10 cellular contexts compared by ENCODE assay signal in the genomic region with DNA sequence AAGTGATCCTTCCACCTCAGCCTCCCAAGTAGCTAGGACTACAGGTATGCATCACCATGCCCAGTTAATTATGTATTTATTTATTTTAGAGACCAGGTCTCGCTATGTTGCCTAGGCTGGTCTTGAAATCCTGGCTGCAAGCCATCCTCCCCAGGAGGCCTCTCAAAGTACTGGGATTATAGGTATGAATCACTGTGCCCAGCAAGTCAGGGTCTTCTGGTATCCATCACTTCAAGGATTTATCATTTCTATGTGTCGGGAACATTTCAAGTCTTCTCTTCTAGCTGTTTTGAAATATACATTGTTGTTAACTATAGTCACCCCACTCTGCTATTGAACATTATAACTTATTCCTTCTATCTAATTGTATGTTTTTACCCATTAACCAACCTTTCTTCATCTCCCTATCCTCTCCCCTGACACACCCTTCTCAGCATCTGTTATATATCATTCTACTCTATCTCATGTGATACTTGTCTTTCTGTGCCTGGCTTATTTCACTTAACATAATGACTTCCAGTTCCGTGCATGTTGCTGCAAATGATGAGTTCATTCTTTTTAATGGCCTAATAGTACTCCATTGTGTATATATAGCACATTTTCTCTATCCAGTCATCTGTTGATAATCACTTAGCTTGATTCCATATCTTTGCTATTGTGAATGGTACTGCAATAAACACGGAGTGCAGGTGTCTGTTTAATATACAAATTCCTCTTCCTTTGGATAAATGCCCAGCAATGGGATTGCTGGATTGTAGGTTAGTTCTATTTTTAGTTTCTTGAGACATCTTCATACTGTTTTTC. TPM values are rescaled to one million over a fixed set of nuclear protein-coding genes. Genes with fewer than 3 reads are reported as not detected.
A peak's percentile ranks its signal among the peaks of the same experiment; 100 is the strongest.
DNase-seq lines count a peak whose midpoint lies in the region; TF ChIP-seq lines count a peak whose summit lies in the region.
"Had no signal": no experiment of that assay in that cellular context is flagged by ENCODE, and none has a peak within 500 bp of the region (broad histone marks: within the 10 kb centered on the region; RNA-seq: fewer than 3 reads in every experiment).

No MANE protein-coding gene starts in this region.

- POLR2A ChIA-PET in A673 (lab: Charles Lee; ENCODE audit: low non-redundant PET) (no interaction called here), GM10248 (lab: Yijun Ruan, JAX) (no interaction called here)

- no peak overlapping the region for H3K27ac ChIP-seq in A673 (ENCODE audit: low read depth, low read length, poor library complexity, severe bottlenecking)
- no peak overlapping the region for H3K27ac ChIP-seq in left ventricle myocardium inferior (replicated peaks)
- H3K27ac ChIP-seq: BLaER1 treated with 17β-estradiol and CSF1 and Interleukin-3, amounts not matched to agents 10 nM and 100 nM had no signal

- peak; percentile 39 for DNase-seq in A673 (ENCODE audit: low spot score)
- peak; percentile 38 for DNase-seq in H4 (ENCODE audit: low spot score)
- DNase-seq in SK-N-DZ (ENCODE audit: low spot score), result peak; percentile 90
- DNase-seq in fibroblast of villous mesenchyme (ENCODE audit: low read depth), result peak; percentile 86
- DNase-seq in left ventricle myocardium inferior, result no peak
- DNase-seq in H7, result no peak
- no peak for DNase-seq in NCI-H1930 (lab: John Stamatoyannopoulos, UW)
- DNase-seq in GM10248 (ENCODE audit: extremely low spot score), result no peak
- DNase-seq: aorta had no signal

- H3K36me3 ChIP-seq in A673 (ENCODE audit: insufficient read depth, low read length, poor library complexity, severe bottlenecking) (no peaks in the 10 kb centered on the region), left ventricle myocardium inferior (no peaks in the 10 kb centered on the region), H7 (replicated peaks; ENCODE audit: control insufficient read depth, insufficient read depth, low read length) (no peaks in the 10 kb centered on the region)
- H3K36me3 ChIP-seq: BLaER1 treated with 17β-estradiol and CSF1 and Interleukin-3, amounts not matched to agents 10 nM and 100 nM had no signal

- H3K4me1 ChIP-seq in A673 (ENCODE audit: insufficient read depth, low read length, poor library complexity, severe bottlenecking), result no peaks in the 10 kb centered on the region
- no peaks in the 10 kb centered on the region for H3K4me1 ChIP-seq in left ventricle myocardium inferior
- H3K4me1 ChIP-seq: BLaER1 treated with 17β-estradiol and CSF1 and Interleukin-3, amounts not matched to agents 10 nM and 100 nM had no signal

- intact Hi-C loops in A673 (cut with micrococcal nuclease; ENCODE audit: unreplicated experiment), result loop anchor here (1.0 to 2.0 kb wide), 4 partner anchors 200 to 1057 kb away; partner anchors contain the start of gene ENC1
- intact Hi-C loops in left ventricle myocardium inferior (cut with micrococcal nuclease), result loop anchor here (2.0 to 5.0 kb wide), 2 partner anchors 201 to 1055 kb away; no protein-coding TSS in a partner anchor

- no peaks in the 10 kb centered on the region for H3K9me3 ChIP-seq in A673 (ENCODE audit: low read depth, low read length, poor library complexity, severe bottlenecking)
- no peaks in the 10 kb centered on the region for H3K9me3 ChIP-seq in left ventricle myocardium inferior (replicated peaks)
- H3K9me3 ChIP-seq: BLaER1 treated with 17β-estradiol and CSF1 and Interleukin-3, amounts not matched to agents 10 nM and 100 nM had no signal

- no peak for TF ChIP-seq CTCF in A673 (conservative IDR thresholded peaks at IDR 0.05; ENCODE audit: low read depth, low read length)
- no peak for TF ChIP-seq CTCF in fibroblast of villous mesenchyme (IDR thresholded peaks at IDR 0.05; ENCODE audit: insufficient read depth, low read depth, low read length)
- TF ChIP-seq CTCF in left ventricle myocardium inferior (IDR thresholded peaks at IDR 0.05; ENCODE audit: borderline replicate concordance), result no peak
- no peak for TF ChIP-seq CTCF in GM10248 (IDR thresholded peaks at IDR 0.05; ENCODE audit: control extremely low read depth, extremely low read depth, low read depth, missing control alignments)

- no peak overlapping the region for H3K4me3 ChIP-seq in A673 (ENCODE audit: low read depth, low read length, poor library complexity, severe bottlenecking)
- H3K4me3 ChIP-seq in fibroblast of villous mesenchyme (ENCODE audit: low read depth, low read length), result no peak overlapping the region
- H3K4me3 ChIP-seq in left ventricle myocardium inferior, result no peak overlapping the region
- no peak overlapping the region for H3K4me3 ChIP-seq in H7 (ENCODE audit: insufficient read depth, low read depth, low read length)
- H3K4me3 ChIP-seq: BLaER1 treated with 17β-estradiol and CSF1 and Interleukin-3, amounts not matched to agents 10 nM and 100 nM had no signal

- CTCF ChIA-PET in A673 (lab: Charles Lee) (interaction anchor here (0.6 to 2.3 kb wide), 6 partner anchors 101 to 1057 kb away, joined by 3 to 25 read pairs (median 6); partner anchors contain the start of gene ENC1), GM10248 (lab: Yijun Ruan, JAX) (interaction anchor here (0.7 to 10.7 kb wide), 38 partner anchors 11 to 1058 kb away, joined by 3 to 341 read pairs (median 4); partner anchors contain the start of gene ARHGEF28)

- H3K27me3 ChIP-seq in A673 (replicated peaks; ENCODE audit: insufficient read depth, low read depth, low read length, poor library complexity), result no peaks in the 10 kb centered on the region
- no peaks in the 10 kb centered on the region for H3K27me3 ChIP-seq in left ventricle myocardium inferior (ENCODE audit: low read depth)
- no peaks in the 10 kb centered on the region for H3K27me3 ChIP-seq in H7 (ENCODE audit: control insufficient read depth, insufficient read depth, low read length)
- H3K27me3 ChIP-seq: BLaER1 treated with 17β-estradiol and CSF1 and Interleukin-3, amounts not matched to agents 10 nM and 100 nM had no signal

- no TSS peak for BruUV-seq in A673 (replicated peaks; lab: Mats Ljungman, UMichigan)

RNA-seq across cellular contexts. Expression of gene UTP15, which starts 26.4 kb away (rescaled TPM):
- total RNA-seq in A673 (2021) (35.4 and 36.6 TPM in 2 replicates), fibroblast of villous mesenchyme (30.3 and 30.7 TPM in 2 replicates), left ventricle myocardium inferior (10.2 TPM)
- total RNA-seq in H4 (2014; rRNA removed; shearing (Covaris generic)), result 20.8 and 23.2 TPM in 2 replicates
- 14.4 and 16.8 TPM in 2 replicates for polyA plus RNA-seq in SK-N-DZ (2014; cell fraction: cytosol; rRNA removed)
- 25.0 and 36.1 TPM in 2 replicates for polyA plus RNA-seq in SK-N-DZ (2014; cell fraction: nucleus; rRNA removed)
- total RNA-seq in H7 (2014; rRNA removed; shearing (Covaris generic)), result 24.6 and 38.7 TPM in 2 replicates

RNA-seq across cellular contexts. Expression of gene ANKRA2, which starts 26.5 kb away (rescaled TPM):
- total RNA-seq in A673 (2021) (9.9 and 12.8 TPM in 2 replicates), fibroblast of villous mesenchyme (14.5 and 19.9 TPM in 2 replicates), left ventricle myocardium inferior (12.8 TPM)
- total RNA-seq in H4 (2014; rRNA removed; shearing (Covaris generic)), result 10.8 and 11.7 TPM in 2 replicates
- 17.2 and 21.6 TPM in 2 replicates for polyA plus RNA-seq in SK-N-DZ (2014; cell fraction: cytosol; rRNA removed)
- polyA plus RNA-seq in SK-N-DZ (2014; cell fraction: nucleus; rRNA removed), result 41.3 and 42.9 TPM in 2 replicates
- total RNA-seq in H7 (2014; rRNA removed; shearing (Covaris generic)), result 16.2 and 28.2 TPM in 2 replicates

RNA-seq across cellular contexts. Expression of gene ARHGEF28, which starts 34.1 kb away (rescaled TPM):
- total RNA-seq in A673 (2021) (3.4 and 3.5 TPM in 2 replicates), fibroblast of villous mesenchyme (34.1 and 40.2 TPM in 2 replicates), left ventricle myocardium inferior (2.1 TPM)
- 1.7 and 3.1 TPM in 2 replicates for total RNA-seq in H4 (2014; rRNA removed; shearing (Covaris generic))
- 56.7 and 60.7 TPM in 2 replicates for polyA plus RNA-seq in SK-N-DZ (2014; cell fraction: cytosol; rRNA removed)
- polyA plus RNA-seq in SK-N-DZ (2014; cell fraction: nucleus; rRNA removed), result 140 and 233 TPM in 2 replicates
- 0.41 and 0.42 TPM in 2 replicates for total RNA-seq in H7 (2014; rRNA removed; shearing (Covaris generic))

Comparison
In these comparisons a context has a peak if more than half of its experiments do, and no peak if none do; other contexts are left out.
1. DNase-seq: peak in A673 (single experiment), H4 (single experiment), SK-N-DZ (single experiment) and fibroblast of villous mesenchyme (single experiment); none in left ventricle myocardium inferior (single experiment), H7 (single experiment), NCI-H1930 (0 of 2) and GM10248 (single experiment).